ENCODE assay signal across 8 cellular contexts in genomic region chr7:38178004-38178694, GRCh38. TPM values are rescaled to one million over a fixed set of nuclear protein-coding genes. Genes with fewer than 3 reads are reported as not detected.
DNase-seq lines count a peak whose midpoint lies in the region; ATAC-seq, FAIRE-seq and TF ChIP-seq lines count a peak whose summit lies in the region.

STARD3NL (plus strand) TSS chr7:38178245; CDS start chr7:38207505, 29,260 bp downstream.

- H2BK20ac ChIP-seq in H1 (ENCODE audit: low read length), result no peak within 1 kb of the TSS

- H3K14ac ChIP-seq in H1 (ENCODE audit: insufficient read length), result no peak within 1 kb of the TSS

- H3K18ac ChIP-seq in H1 (ENCODE audit: extremely low read depth, low read length), result peak within 1 kb of the TSS; percentile 41; the same call in 1 of the 2 replicates

- no peak within 1 kb of the TSS for H2BK120ac ChIP-seq in H1 (replicated peaks; ENCODE audit: low read depth, low read length)

- peak within 1 kb of the TSS; percentile 54 to 83 (median 62) for H3K9ac ChIP-seq in H1 (replicated peaks in 1 of 4; ENCODE audit: extremely low read depth in 1 of 4, low read depth in 3 of 4, low read length in 3 of 4)

- TF ChIP-seq CTCF in H1 (IDR thresholded peaks at IDR 0.05; ENCODE audit: control extremely low read depth in 1 of 3, insufficient read depth in 1 of 3, low read depth in 1 of 3, low read length in 3 of 3), result no peak

- H3K36me3 ChIP-seq in H1 (ENCODE audit: control insufficient read depth in 2 of 4, insufficient read depth in 4 of 4, low read length in 3 of 4), result no peaks in the 10 kb centered on the region

- H2BK15ac ChIP-seq in H1 (ENCODE audit: low read length), result no peak within 1 kb of the TSS

- peak within 1 kb of the TSS; percentile 68; the same call in 1 of the 2 replicates for H2BK5ac ChIP-seq in H1 (ENCODE audit: low read depth, low read length)

- peaks cover 0 to 41% of the 10 kb centered on the region in 2 experiments; a peak in 2 of 4 replicates for H3K79me2 ChIP-seq in H1 (ENCODE audit: control insufficient read depth in 1 of 2, insufficient read depth in 2 of 2, low read length in 2 of 2)

- H3K4me3 ChIP-seq in H1 (ENCODE audit: extremely low read depth in 1 of 4, insufficient read depth in 2 of 4, low read depth in 3 of 4, low read length in 4 of 4), result peak within 1 kb of the TSS; percentile 73 to 94 (median 83)

- H4K5ac ChIP-seq in H1 (ENCODE audit: insufficient read length, low read depth, low read length), result peak within 1 kb of the TSS; percentile 4

- peak within 1 kb of the TSS; percentile 75 for H3K27ac ChIP-seq in H1 (ENCODE audit: low read depth, low read length)

- H2BK12ac ChIP-seq in H1 (ENCODE audit: low read depth, low read length), result no peak within 1 kb of the TSS

- H3K79me1 ChIP-seq in H1 (ENCODE audit: low read depth, low read length), result no peaks in the 10 kb centered on the region

- peak within 1 kb of the TSS; percentile 49 for H3K56ac ChIP-seq in H1 (replicated peaks; ENCODE audit: insufficient read length, low read depth, low read length)

- peak within 1 kb of the TSS; percentile 97 for H3K27ac Mint-ChIP-seq in memory B cell

- no peak within 1 kb of the TSS for H2AK5ac ChIP-seq in H1 (ENCODE audit: low read depth, low read length)

- no peak for TF ChIP-seq EP300 in H1 (IDR thresholded peaks at IDR 0.05; ENCODE audit: borderline replicate concordance in 1 of 2, low read depth in 2 of 2, low read length in 2 of 2)

- H3K23ac ChIP-seq in H1 (ENCODE audit: insufficient read length), result no peak within 1 kb of the TSS

- no peaks in the 10 kb centered on the region for H3K9me3 Mint-ChIP-seq in memory B cell

- TF ChIP-seq RAD21 in H1 (IDR thresholded peaks at IDR 0.05 in 1 of 2, conservative IDR thresholded peaks at IDR 0.05 in 1 of 2; ENCODE audit: low read depth in 2 of 2, low read length in 2 of 2), result no peak; a peak in 1 of 4 replicates

- no peaks in the 10 kb centered on the region for H3K27me3 ChIP-seq in H1 (replicated peaks in 1 of 4; ENCODE audit: control insufficient read depth in 3 of 4, extremely low read depth in 1 of 4, insufficient read depth in 3 of 4, low read length in 3 of 4)

- no peaks in the 10 kb centered on the region for H3K27me3 Mint-ChIP-seq in memory B cell

- no peaks in the 10 kb centered on the region for H3K23me2 ChIP-seq in H1 (ENCODE audit: low read depth, low read length)

- no peaks in the 10 kb centered on the region for H3K9me3 ChIP-seq in H1 (ENCODE audit: insufficient read depth in 2 of 2, low read depth in 1 of 2, low read length in 1 of 2)

- H3K4me1 ChIP-seq in H1 (replicated peaks in 1 of 4; ENCODE audit: control insufficient read depth in 3 of 4, insufficient read depth in 4 of 4, low read length in 3 of 4), result no peaks in the 10 kb centered on the region; a peak in 1 of 7 replicates

- no peaks in the 10 kb centered on the region for H4K20me1 ChIP-seq in H1 (replicated peaks in 1 of 2; ENCODE audit: control insufficient read depth in 1 of 2, insufficient read depth in 2 of 2, low read length in 2 of 2)

- H4K91ac ChIP-seq in H1 (replicated peaks; ENCODE audit: insufficient read length, low read length), result peak within 1 kb of the TSS; percentile 42

- peak; percentile 99 for DNase-seq in COR-L47 (lab: John Stamatoyannopoulos, UW)
- peak; percentile 98 for DNase-seq in HTR-8/SVneo (ENCODE audit: insufficient read length, low spot score)
- peak; percentile 92 for DNase-seq in NOMO-1 treated with dmso at 0.1 percent for 144 hours (lab: John Stamatoyannopoulos, UW; ENCODE audit: unreplicated experiment)
- DNase-seq in activated CD8-positive, alpha-beta memory T cell treated with anti-CD3 and anti-CD28 coated beads for 48 hours (ENCODE audit: low read depth in 2 of 3, low spot score in 2 of 3), result peak; percentile 58 to 78 (median 74)
- DNase-seq in H1 (ENCODE audit: low read depth in 1 of 2, low spot score in 2 of 2), result peak; percentile 90 to 99
- peak; percentile 80 to 87 for DNase-seq in memory B cell (ENCODE audit: low spot score in 2 of 2)
- DNase-seq in stimulated activated CD8-positive, alpha-beta memory T cell treated with anti-CD3 and anti-CD28 coated beads, Interleukin-12 subunit alpha, Interleukin-12 subunit beta, amount 100 ng/mL, for 24 hours (ENCODE audit: extremely low read depth), result peak; percentile 80

- peak; percentile 93 for FAIRE-seq in HTR-8/SVneo (lab: Jason Lieb, UNC)
- FAIRE-seq in H1 (lab: Jason Lieb, UNC), result peak; percentile 96

- H3K4me3 Mint-ChIP-seq in memory B cell, result peak within 1 kb of the TSS; percentile 98

- CTCF ChIA-PET in H1 (lab: Charles Lee; ENCODE audit: partially characterized antibody), result interaction anchor here (0.5 to 1.3 kb wide), 4 partner anchors 20 to 977 kb away, joined by 3 to 5 read pairs (median 4); no protein-coding TSS in a partner anchor

- no peaks in the 10 kb centered on the region for H3K36me3 Mint-ChIP-seq in memory B cell

- peak within 1 kb of the TSS; percentile 59 to 84 for H3K4me2 ChIP-seq in H1 (ENCODE audit: insufficient read depth in 1 of 2, low read depth in 2 of 2, low read length in 2 of 2)

- TF ChIP-seq POLR2A in H1 (IDR thresholded peaks at IDR 0.05; ENCODE audit: control extremely low read depth in 1 of 2, low read depth in 2 of 2, low read length in 2 of 2), result peak; percentile 82 to 85; a peak in 2 of 3 replicates

- peak within 1 kb of the TSS; percentile 54 for H3K4ac ChIP-seq in H1 (replicated peaks; ENCODE audit: insufficient read length, low read depth, low read length)

- WGBS in H1 (ENCODE audit: extremely low coverage in 1 of 2, insufficient coverage in 1 of 2, insufficient read length in 1 of 2, insufficient replicate concordance in 2 of 2, low coverage in 1 of 2, low lambda C conversion rate in 2 of 2, missing lambda C conversion rate in 1 of 2), 2 experiments, result 1% methylated on average over 42 of the region's 51 CpGs; no CpG with 5 or more reads in 1 of the 2 experiments

- H3K4me1 Mint-ChIP-seq in memory B cell, result peaks cover 33% of the 10 kb centered on the region

- ATAC-seq in GM21367 (IDR thresholded peaks at IDR 0.05; ENCODE audit: unreplicated experiment) (peak; percentile 98), memory B cell (ENCODE audit: low read depth) (peak; percentile 91)

- peak within 1 kb of the TSS; percentile 91 for H4K8ac ChIP-seq in H1 (ENCODE audit: extremely low read depth, insufficient read depth, low read length)

- POLR2A ChIA-PET in H1 (lab: Charles Lee; ENCODE audit: partially characterized antibody), result interaction anchor here (0.7 to 1.4 kb wide), 6 partner anchors 9 to 40 kb away, joined by 3 to 5 read pairs (median 4); no protein-coding TSS in a partner anchor

- peak within 1 kb of the TSS; percentile 100 for H2AFZ ChIP-seq in H1 (ENCODE audit: low read length)

TF ChIP-seq in H1, 55 proteins besides CTCF, POLR2A, EP300 and RAD21 (continues in another document):
- TF ChIP-seq SIX5 (IDR thresholded peaks at IDR 0.05; ENCODE audit: low read depth, low read length) (no peak), BACH1 (IDR thresholded peaks at IDR 0.05; ENCODE audit: low read length) (no peak), SAP30 (IDR thresholded peaks at IDR 0.05; ENCODE audit: insufficient read depth, insufficient replicate concordance, low read length) (peak; percentile 58), JUND (IDR thresholded peaks at IDR 0.05; ENCODE audit: low read length) (peak; percentile 44; the same call in 1 of the 2 replicates), HDAC2 (IDR thresholded peaks at IDR 0.05; ENCODE audit: borderline replicate concordance in 1 of 2, low read depth in 2 of 2, low read length in 2 of 2) (peak in 1 of 2 experiments; percentile 84; a peak in 2 of 4 replicates), SP1 (IDR thresholded peaks at IDR 0.05; ENCODE audit: low read depth, low read length) (peak; percentile 96), TAF1 (IDR thresholded peaks at IDR 0.05; ENCODE audit: low read depth, low read length) (0 out of 2 replicates have a peak, but pooled peaks have one; percentile 32), TEAD4 (IDR thresholded peaks at IDR 0.05; ENCODE audit: low read depth, low read length) (no peak), SP2 (IDR thresholded peaks at IDR 0.05; ENCODE audit: low read length) (peak; percentile 81), KDM5A (IDR thresholded peaks at IDR 0.05; ENCODE audit: low read length) (no peak), CREB1 (IDR thresholded peaks at IDR 0.05) (peak; percentile 95), CHD1 (IDR thresholded peaks at IDR 0.05; ENCODE audit: low read depth, low read length) (no peak), SIRT6 (IDR thresholded peaks at IDR 0.05; ENCODE audit: low read length) (no peak), TAF7 (optimal IDR thresholded peaks at IDR 0.05; ENCODE audit: borderline replicate concordance, low read depth, low read length) (no peak), RBBP5 (IDR thresholded peaks at IDR 0.05; ENCODE audit: borderline replicate concordance, low read depth, low read length) (0 out of 2 replicates have a peak, but pooled peaks have one; percentile 61), POLR2AphosphoS5 (IDR thresholded peaks at IDR 0.05; ENCODE audit: low read depth, low read length) (peak; percentile 78)
- TF ChIP-seq, protein P1, sequence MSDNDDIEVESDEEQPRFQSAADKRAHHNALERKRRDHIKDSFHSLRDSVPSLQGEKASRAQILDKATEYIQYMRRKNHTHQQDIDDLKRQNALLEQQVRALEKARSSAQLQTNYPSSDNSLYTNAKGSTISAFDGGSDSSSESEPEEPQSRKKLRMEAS (IDR thresholded peaks at IDR 0.05), result peak; percentile 85

RNA-seq across cellular contexts. Expression of gene STARD3NL, which starts in this region (rescaled TPM):
- total RNA-seq in H1 (2021; fragmentation: NEBNext Ultra II Directional; extraction: Animal tissue kit (Norgen Biotek cat#: 25700)), result 33.1 and 40.5 TPM in 2 replicates
- polyA plus RNA-seq in H1 (2011; rRNA removed), result 15.6 and 27.1 TPM in 2 replicates
- polyA plus RNA-seq in H1 (2011; cell fraction: cytosol; rRNA removed), result 30.4 TPM
- polyA plus RNA-seq in H1 (2011; cell fraction: nucleus; rRNA removed), result 14.7 TPM
- polyA plus RNA-seq in H1 (2012, experiment 1 of 2), result 23.2 to 35.8 TPM (median 27.3 TPM) in 4 replicates
- polyA plus RNA-seq in H1 (2012, experiment 2 of 2), result 21.3 TPM
- polyA plus RNA-seq in H1 (2013, experiment 1 of 2), result 31.2 TPM
- 35.3 TPM for polyA plus RNA-seq in H1 (2013, experiment 2 of 2)
- polyA minus RNA-seq in H1 (2011; rRNA and poly(A)+ RNA removed), result 21.4 and 22.2 TPM in 2 replicates
- polyA minus RNA-seq in H1 (2011; cell fraction: cytosol; rRNA and poly(A)+ RNA removed), result 14.2 TPM
- 18.4 TPM for polyA minus RNA-seq in H1 (2011; cell fraction: nucleus; rRNA and poly(A)+ RNA removed)

Comparison
In these comparisons a context has a peak if more than half of its experiments do, and no peak if none do; other contexts are left out.
1. Peak in every context shown above with its lines: DNase-seq, ATAC-seq, H3K4me3 ChIP-seq and H3K27ac ChIP-seq.